Comparison of ENCODE assay signal across 24 cellular contexts in the genomic region with DNA sequence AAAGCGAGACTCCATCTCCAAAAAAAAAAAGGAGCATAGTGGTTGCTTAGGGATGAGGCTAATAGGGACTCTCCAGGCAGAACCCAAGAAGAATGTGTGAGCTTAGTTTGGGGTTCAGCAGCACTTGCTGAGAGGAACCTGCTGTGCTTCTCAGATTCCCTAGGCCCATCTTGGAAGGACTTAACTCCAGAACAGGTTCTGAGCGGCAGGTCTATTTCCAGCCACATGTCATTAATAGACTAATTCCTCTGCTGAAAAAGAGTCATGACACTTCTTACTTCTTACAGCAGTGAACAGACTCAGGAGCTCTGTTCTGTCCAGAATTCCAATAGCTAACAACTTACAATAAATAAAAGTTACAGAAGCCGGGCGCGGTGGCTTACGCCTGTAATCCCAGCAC.
"Had no signal": no experiment of that assay in that cellular context is flagged by ENCODE, and none has a peak within 500 bp of the region (broad histone marks: within the 10 kb centered on the region; RNA-seq: fewer than 3 reads in every experiment).

No MANE protein-coding gene starts in this region.

- H3K4me1 ChIP-seq: parathyroid adenoma had no signal

- H3K27ac Mint-ChIP-seq: activated CD4-positive, alpha-beta memory T cell treated with anti-CD3 and anti-CD28 coated beads for 36 hours; activated CD4-positive, alpha-beta T cell treated with anti-CD3 and anti-CD28 coated beads, Interleukin-2, amount 10 ng/mL, durations not matched to agents 24 days and 14 days had no signal

- H3K9ac ChIP-seq: parathyroid adenoma had no signal

- H2AFZ ChIP-seq: parathyroid adenoma had no signal

- H3K4me3 Mint-ChIP-seq: activated CD4-positive, alpha-beta memory T cell treated with anti-CD3 and anti-CD28 coated beads for 36 hours; activated CD4-positive, alpha-beta T cell treated with anti-CD3 and anti-CD28 coated beads, Interleukin-2, amount 10 ng/mL, durations not matched to agents 24 days and 14 days; activated T-helper 17 cell treated with anti-CD3 and anti-CD28 coated beads, Interleukin-2, amount 50 U/mL, for 72 hours had no signal

- H3K9me3 Mint-ChIP-seq: activated CD4-positive, alpha-beta memory T cell treated with anti-CD3 and anti-CD28 coated beads for 36 hours; activated CD4-positive, alpha-beta T cell treated with anti-CD3 and anti-CD28 coated beads, Interleukin-2, amount 10 ng/mL, durations not matched to agents 24 days and 14 days; activated T-helper 17 cell treated with anti-CD3 and anti-CD28 coated beads, Interleukin-2, amount 50 U/mL, for 72 hours had no signal

- ATAC-seq: activated T-helper 17 cell treated with anti-CD3 and anti-CD28 coated beads, Interleukin-2, amount 50 U/mL, for 72 hours; left lung; lower lobe of right lung; mucosa of descending colon; right cardiac atrium had no signal

- H3K27me3 ChIP-seq: esophagus squamous epithelium, left lung, spleen, tibial nerve had no signal

- DNase-seq: activated CD4-positive, alpha-beta memory T cell treated with anti-CD3 and anti-CD28 coated beads for 36 hours; activated CD4-positive, alpha-beta T cell treated with anti-CD3 and anti-CD28 coated beads, Interleukin-2, amount 10 ng/mL, durations not matched to agents 24 days and 14 days; activated CD4-positive, CD25-positive, alpha-beta regulatory T cell treated with anti-CD3 and anti-CD28 coated beads, Interleukin-2, amount 50 U/mL, for 72 hours; activated CD8-positive, alpha-beta memory T cell treated with anti-CD3 and anti-CD28 coated beads, Interleukin-2, amount 50 U/mL, for 4 hours; activated gamma-delta T cell treated with Interleukin-2 at 50 U/mL for 16 hours; activated naive CD4-positive, alpha-beta T cell treated with anti-CD3 and anti-CD28 coated beads, Interleukin-2, amount 50 U/mL, for 16 hours; activated T-cell treated with anti-CD3 and anti-CD28 coated beads, Interleukin-2, amount 50 U/mL, for 1 hour; amniotic stem cell; central memory CD4-positive, alpha-beta T cell; dermis blood vessel endothelial cell; effector CD4-positive, alpha-beta T cell; esophagus squamous epithelium; foreskin melanocyte; left lung; lower lobe of right lung; mucosa of descending colon; occipital lobe; spleen; stimulated activated naive CD4-positive, alpha-beta T cell; T-helper 2 cell had no signal

- H3K27me3 Mint-ChIP-seq: activated CD4-positive, alpha-beta memory T cell treated with anti-CD3 and anti-CD28 coated beads for 36 hours; activated CD4-positive, alpha-beta T cell treated with anti-CD3 and anti-CD28 coated beads, Interleukin-2, amount 10 ng/mL, durations not matched to agents 24 days and 14 days; activated T-helper 17 cell treated with anti-CD3 and anti-CD28 coated beads, Interleukin-2, amount 50 U/mL, for 72 hours had no signal

- H3K27ac ChIP-seq: lower lobe of right lung, parathyroid adenoma, tibial nerve had no signal

- H3K9me3 ChIP-seq: esophagus squamous epithelium, left lung, lower lobe of right lung, mucosa of descending colon, spleen, tibial nerve had no signal

- H3K4me3 ChIP-seq: esophagus squamous epithelium, left lung, lower lobe of right lung, mucosa of descending colon, spleen, tibial nerve had no signal
